ENCODE assay signal across 10 cellular contexts in genomic region chr5:95647886-95648860, GRCh38. TPM values are rescaled to one million over a fixed set of nuclear protein-coding genes. Genes with fewer than 3 reads are reported as not detected.
A peak's percentile ranks its signal among the peaks of the same experiment; 100 is the strongest.
DNase-seq lines count a peak whose midpoint lies in the region; ATAC-seq and TF ChIP-seq lines count a peak whose summit lies in the region.
"Had no signal": no experiment of that assay in that cellular context is flagged by ENCODE, and none has a peak within 500 bp of the region (broad histone marks: within the 10 kb centered on the region; RNA-seq: fewer than 3 reads in every experiment).

No MANE protein-coding gene starts in this region.

- H3K9me3 Mint-ChIP-seq in activated T-cell treated with anti-CD3 and anti-CD28 coated beads, Interleukin-2, amount 50 U/mL, for 72 hours, result no peaks in the 10 kb centered on the region

- H3K4me3 ChIP-seq in SJCRH30, result peak overlapping the region; percentile 64
- H3K4me3 ChIP-seq: lung had no signal

- peak; percentile 34 to 36 for ATAC-seq in activated T-cell treated with anti-CD3 and anti-CD28 coated beads, Interleukin-2, amount 50 U/mL, for 72 hours (replicated peaks in 1 of 2)
- no peak for ATAC-seq in GM21526 (IDR thresholded peaks at IDR 0.05; ENCODE audit: low FRiP score, unreplicated experiment)

- H3K4me1 ChIP-seq in SJCRH30, result no peaks in the 10 kb centered on the region

- no peak for DNase-seq in activated T-cell treated with anti-CD3 and anti-CD28 coated beads, Interleukin-2, amount 50 U/mL, for 72 hours
- no peak for DNase-seq in activated T-cell treated with anti-CD3 and anti-CD28 coated beads, Interleukin-2, amount 50 U/mL, for 48 hours
- DNase-seq in SJCRH30, result no peak
- DNase-seq in erythroblast (lab: John Stamatoyannopoulos, UW), result peak; percentile 92 to 95
- peak; percentile 46 for DNase-seq in superior temporal gyrus (ENCODE audit: extremely low spot score)
- DNase-seq in posterior vena cava (ENCODE audit: low spot score), result no peak
- no peak for DNase-seq in HPDE6-E6E7 (ENCODE audit: extremely low spot score)
- DNase-seq: GOT3 had no signal

- peak overlapping the region; percentile 81 to 86 for H3K4me3 Mint-ChIP-seq in activated T-cell treated with anti-CD3 and anti-CD28 coated beads, Interleukin-2, amount 50 U/mL, for 72 hours

- peak overlapping the region; percentile 82; the same call in 1 of the 2 replicates for H3K27ac ChIP-seq in SJCRH30

- no peaks in the 10 kb centered on the region for H3K9me3 ChIP-seq in SJCRH30 (replicated peaks)

- no peaks in the 10 kb centered on the region for H3K36me3 ChIP-seq in SJCRH30

- intact Hi-C loops in posterior vena cava (cut with DNase I), result loop anchor here in 1 of 2 donors (10.0 kb wide), 1 partner anchor 197 kb away; no protein-coding TSS in a partner anchor

- peak overlapping the region; percentile 91 for H3K27ac Mint-ChIP-seq in activated T-cell treated with anti-CD3 and anti-CD28 coated beads, Interleukin-2, amount 50 U/mL, for 72 hours

- no peaks in the 10 kb centered on the region for H3K27me3 ChIP-seq in SJCRH30

- peaks cover 0 to 3% of the 10 kb centered on the region in 2 donors for H3K36me3 Mint-ChIP-seq in activated T-cell treated with anti-CD3 and anti-CD28 coated beads, Interleukin-2, amount 50 U/mL, for 72 hours (ENCODE audit: insufficient read depth in 2 of 2)

- no peaks in the 10 kb centered on the region for H3K27me3 Mint-ChIP-seq in activated T-cell treated with anti-CD3 and anti-CD28 coated beads, Interleukin-2, amount 50 U/mL, for 72 hours (ENCODE audit: low read depth)

- peaks cover 29% of the 10 kb centered on the region for H3K4me1 Mint-ChIP-seq in activated T-cell treated with anti-CD3 and anti-CD28 coated beads, Interleukin-2, amount 50 U/mL, for 72 hours (ENCODE audit: low read depth)

- peak; percentile 97 for TF ChIP-seq POLR2A in erythroblast (IDR thresholded peaks at IDR 0.05; ENCODE audit: low read length)

RNA-seq across cellular contexts. Expression of gene RFESD, which starts 1.6 kb away (rescaled TPM):
- 1 to 10 TPM; 4.0 to 4.8 TPM for total RNA-seq in activated T-cell treated with anti-CD3 and anti-CD28 coated beads, Interleukin-2, amount 50 U/mL, for 72 hours
- 1.2 and 1.4 TPM in 2 replicates for total RNA-seq in SJCRH30 (2014; rRNA removed; shearing (Covaris generic))
- 1 to 10 TPM; 1.1 to 2.0 TPM for total RNA-seq in posterior vena cava

RNA-seq across cellular contexts. Expression of gene GPR150, which starts 28.3 kb away (rescaled TPM):
- total RNA-seq in activated T-cell treated with anti-CD3 and anti-CD28 coated beads, Interleukin-2, amount 50 U/mL, for 72 hours, result 1 to 10 TPM; 1.1 to 1.7 TPM
- not detected in 2 replicates for total RNA-seq in SJCRH30 (2014; rRNA removed; shearing (Covaris generic))
- total RNA-seq in posterior vena cava, result under 1 TPM; 0.10 to 0.23 TPM

RNA-seq across cellular contexts. Expression of gene SPATA9, which starts 34.6 kb away (rescaled TPM):
- total RNA-seq in activated T-cell treated with anti-CD3 and anti-CD28 coated beads, Interleukin-2, amount 50 U/mL, for 72 hours, result under 1 TPM in 1 of 2 donors, not detected in 1; 0.36 TPM
- total RNA-seq in SJCRH30 (2014; rRNA removed; shearing (Covaris generic)), result 1.7 and 1.8 TPM in 2 replicates
- total RNA-seq in posterior vena cava, result under 1 TPM; 0.29 to 0.51 TPM

Comparison
In these comparisons a context has a peak if more than half of its experiments do, and no peak if none do; other contexts are left out.
1. DNase-seq: peak in erythroblast (2 of 2) and superior temporal gyrus (single experiment); none in activated T-cell treated with anti-CD3 and anti-CD28 coated beads, Interleukin-2, amount 50 U/mL, for 72 hours (0 of 2), activated T-cell treated with anti-CD3 and anti-CD28 coated beads, Interleukin-2, amount 50 U/mL, for 48 hours (0 of 2), SJCRH30 (0 of 2), posterior vena cava (single experiment) and HPDE6-E6E7 (single experiment).